1 cellular context compared by ENCODE assay signal in the genomic region with DNA sequence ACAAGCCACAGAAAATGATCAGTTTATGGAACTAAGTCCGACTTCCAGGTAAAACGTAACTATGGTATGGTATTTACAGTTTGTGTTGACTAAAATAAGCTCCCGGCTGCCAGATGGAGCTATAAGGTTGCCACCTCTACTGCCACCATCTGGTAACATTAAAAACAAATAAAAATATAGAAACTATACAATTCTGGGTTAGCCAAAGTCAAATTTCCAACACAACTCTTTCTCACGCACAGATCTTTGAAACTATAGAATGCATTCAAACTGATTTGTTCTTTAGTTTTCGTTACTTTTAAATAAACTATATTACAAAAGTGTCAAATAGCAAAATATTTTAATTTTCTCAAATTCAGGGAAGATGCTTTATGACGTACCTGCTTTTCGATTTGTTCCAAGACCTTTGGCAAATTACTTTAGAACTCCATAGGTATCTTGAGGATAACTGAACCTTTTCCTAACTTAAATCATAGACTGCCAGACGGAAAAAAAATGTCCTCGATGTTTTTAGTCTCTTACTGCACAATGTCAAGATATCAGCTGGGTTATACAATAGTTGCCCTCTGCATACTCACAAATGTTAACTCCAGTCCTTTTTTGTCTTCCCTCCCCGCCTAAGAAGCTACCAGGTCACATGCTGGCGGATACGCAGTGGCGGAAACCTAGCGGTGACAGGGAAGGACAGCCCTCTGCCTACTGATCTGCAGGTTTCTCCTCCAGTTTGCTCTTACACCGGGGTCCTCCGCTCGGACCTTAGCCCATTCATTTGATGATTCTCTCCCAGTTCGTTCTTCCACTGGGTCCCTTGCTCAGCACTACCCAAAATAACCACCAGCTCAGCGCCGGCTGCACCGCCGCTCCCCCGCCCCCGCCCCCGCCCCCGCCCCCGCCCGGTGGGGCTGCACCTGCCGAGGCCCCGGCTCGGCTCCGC.
TF ChIP-seq lines count a peak whose summit lies in the region.

No MANE protein-coding gene starts in this region.

TF ChIP-seq in HepG2, 621 proteins besides CTCF, POLR2A, EP300 and RAD21 (continued from another document):
- TF ChIP-seq SAP130 (CRISPR knock-in tag; IDR thresholded peaks at IDR 0.05; ENCODE audit: low read depth) (peak; percentile 56), MIER2 (CRISPR knock-in tag; IDR thresholded peaks at IDR 0.05) (no peak), STAG1 (CRISPR knock-in tag; IDR thresholded peaks at IDR 0.05) (peak; percentile 21), ZNF558 (CRISPR knock-in tag; IDR thresholded peaks at IDR 0.05; ENCODE audit: borderline replicate concordance) (0 out of 2 replicates have a peak, but pooled peaks have one; percentile 61), ZNF792 (CRISPR knock-in tag; IDR thresholded peaks at IDR 0.05) (0 out of 2 replicates have a peak, but pooled peaks have one; percentile 17), ZNF331 (CRISPR knock-in tag; IDR thresholded peaks at IDR 0.05) (no peak), TGIF2 (CRISPR knock-in tag; IDR thresholded peaks at IDR 0.05) (peak; percentile 60; the same call in 1 of the 2 replicates), FOSL2 (CRISPR knock-in tag; IDR thresholded peaks at IDR 0.05) (0 out of 2 replicates have a peak, but pooled peaks have one; percentile 15), NR2C2 (CRISPR knock-in tag; IDR thresholded peaks at IDR 0.05; ENCODE audit: borderline replicate concordance) (0 out of 2 replicates have a peak, but pooled peaks have one; percentile 8), ZSCAN9 (CRISPR knock-in tag; IDR thresholded peaks at IDR 0.05; ENCODE audit: borderline replicate concordance) (0 out of 2 replicates have a peak, but pooled peaks have one; percentile 8), ETV5 (CRISPR knock-in tag; IDR thresholded peaks at IDR 0.05; ENCODE audit: borderline replicate concordance) (no peak), ZNF430 (CRISPR knock-in tag; IDR thresholded peaks at IDR 0.05) (no peak), TAF1 (CRISPR knock-in tag; IDR thresholded peaks at IDR 0.05) (no peak), GABPA (IDR thresholded peaks at IDR 0.05; ENCODE audit: low read depth, low read length) (no peak), GABPA (CRISPR knock-in tag; IDR thresholded peaks at IDR 0.05; ENCODE audit: low read depth) (peak; percentile 30; the same call in 1 of the 2 replicates)
- TF ChIP-seq, protein P1, sequence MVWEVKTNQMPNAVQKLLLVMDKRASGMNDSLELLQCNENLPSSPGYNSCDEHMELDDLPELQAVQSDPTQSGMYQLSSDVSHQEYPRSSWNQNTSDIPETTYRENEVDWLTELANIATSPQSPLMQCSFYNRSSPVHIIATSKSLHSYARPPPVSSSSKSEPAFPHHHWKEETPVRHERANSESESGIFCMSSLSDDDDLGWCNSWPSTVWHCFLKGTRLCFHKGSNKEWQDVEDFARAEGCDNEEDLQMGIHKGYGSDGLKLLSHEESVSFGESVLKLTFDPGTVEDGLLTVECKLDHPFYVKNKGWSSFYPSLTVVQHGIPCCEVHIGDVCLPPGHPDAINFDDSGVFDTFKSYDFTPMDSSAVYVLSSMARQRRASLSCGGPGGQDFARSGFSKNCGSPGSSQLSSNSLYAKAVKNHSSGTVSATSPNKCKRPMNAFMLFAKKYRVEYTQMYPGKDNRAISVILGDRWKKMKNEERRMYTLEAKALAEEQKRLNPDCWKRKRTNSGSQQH (CRISPR knock-in tag; IDR thresholded peaks at IDR 0.05; ENCODE audit: low read depth) = 0 out of 2 replicates have a peak, but pooled peaks have one; percentile 41
- TF ChIP-seq, protein P2, sequence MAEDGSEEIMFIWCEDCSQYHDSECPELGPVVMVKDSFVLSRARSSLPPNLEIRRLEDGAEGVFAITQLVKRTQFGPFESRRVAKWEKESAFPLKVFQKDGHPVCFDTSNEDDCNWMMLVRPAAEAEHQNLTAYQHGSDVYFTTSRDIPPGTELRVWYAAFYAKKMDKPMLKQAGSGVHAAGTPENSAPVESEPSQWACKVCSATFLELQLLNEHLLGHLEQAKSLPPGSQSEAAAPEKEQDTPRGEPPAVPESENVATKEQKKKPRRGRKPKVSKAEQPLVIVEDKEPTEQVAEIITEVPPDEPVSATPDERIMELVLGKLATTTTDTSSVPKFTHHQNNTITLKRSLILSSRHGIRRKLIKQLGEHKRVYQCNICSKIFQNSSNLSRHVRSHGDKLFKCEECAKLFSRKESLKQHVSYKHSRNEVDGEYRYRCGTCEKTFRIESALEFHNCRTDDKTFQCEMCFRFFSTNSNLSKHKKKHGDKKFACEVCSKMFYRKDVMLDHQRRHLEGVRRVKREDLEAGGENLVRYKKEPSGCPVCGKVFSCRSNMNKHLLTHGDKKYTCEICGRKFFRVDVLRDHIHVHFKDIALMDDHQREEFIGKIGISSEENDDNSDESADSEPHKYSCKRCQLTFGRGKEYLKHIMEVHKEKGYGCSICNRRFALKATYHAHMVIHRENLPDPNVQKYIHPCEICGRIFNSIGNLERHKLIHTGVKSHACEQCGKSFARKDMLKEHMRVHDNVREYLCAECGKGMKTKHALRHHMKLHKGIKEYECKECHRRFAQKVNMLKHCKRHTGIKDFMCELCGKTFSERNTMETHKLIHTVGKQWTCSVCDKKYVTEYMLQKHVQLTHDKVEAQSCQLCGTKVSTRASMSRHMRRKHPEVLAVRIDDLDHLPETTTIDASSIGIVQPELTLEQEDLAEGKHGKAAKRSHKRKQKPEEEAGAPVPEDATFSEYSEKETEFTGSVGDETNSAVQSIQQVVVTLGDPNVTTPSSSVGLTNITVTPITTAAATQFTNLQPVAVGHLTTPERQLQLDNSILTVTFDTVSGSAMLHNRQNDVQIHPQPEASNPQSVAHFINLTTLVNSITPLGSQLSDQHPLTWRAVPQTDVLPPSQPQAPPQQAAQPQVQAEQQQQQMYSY (CRISPR knock-in tag; IDR thresholded peaks at IDR 0.05) = peak; percentile 69
- TF ChIP-seq, protein P3, sequence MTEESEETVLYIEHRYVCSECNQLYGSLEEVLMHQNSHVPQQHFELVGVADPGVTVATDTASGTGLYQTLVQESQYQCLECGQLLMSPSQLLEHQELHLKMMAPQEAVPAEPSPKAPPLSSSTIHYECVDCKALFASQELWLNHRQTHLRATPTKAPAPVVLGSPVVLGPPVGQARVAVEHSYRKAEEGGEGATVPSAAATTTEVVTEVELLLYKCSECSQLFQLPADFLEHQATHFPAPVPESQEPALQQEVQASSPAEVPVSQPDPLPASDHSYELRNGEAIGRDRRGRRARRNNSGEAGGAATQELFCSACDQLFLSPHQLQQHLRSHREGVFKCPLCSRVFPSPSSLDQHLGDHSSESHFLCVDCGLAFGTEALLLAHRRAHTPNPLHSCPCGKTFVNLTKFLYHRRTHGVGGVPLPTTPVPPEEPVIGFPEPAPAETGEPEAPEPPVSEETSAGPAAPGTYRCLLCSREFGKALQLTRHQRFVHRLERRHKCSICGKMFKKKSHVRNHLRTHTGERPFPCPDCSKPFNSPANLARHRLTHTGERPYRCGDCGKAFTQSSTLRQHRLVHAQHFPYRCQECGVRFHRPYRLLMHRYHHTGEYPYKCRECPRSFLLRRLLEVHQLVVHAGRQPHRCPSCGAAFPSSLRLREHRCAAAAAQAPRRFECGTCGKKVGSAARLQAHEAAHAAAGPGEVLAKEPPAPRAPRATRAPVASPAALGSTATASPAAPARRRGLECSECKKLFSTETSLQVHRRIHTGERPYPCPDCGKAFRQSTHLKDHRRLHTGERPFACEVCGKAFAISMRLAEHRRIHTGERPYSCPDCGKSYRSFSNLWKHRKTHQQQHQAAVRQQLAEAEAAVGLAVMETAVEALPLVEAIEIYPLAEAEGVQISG (CRISPR knock-in tag; IDR thresholded peaks at IDR 0.05) = no peak
- TF ChIP-seq, protein P4, sequence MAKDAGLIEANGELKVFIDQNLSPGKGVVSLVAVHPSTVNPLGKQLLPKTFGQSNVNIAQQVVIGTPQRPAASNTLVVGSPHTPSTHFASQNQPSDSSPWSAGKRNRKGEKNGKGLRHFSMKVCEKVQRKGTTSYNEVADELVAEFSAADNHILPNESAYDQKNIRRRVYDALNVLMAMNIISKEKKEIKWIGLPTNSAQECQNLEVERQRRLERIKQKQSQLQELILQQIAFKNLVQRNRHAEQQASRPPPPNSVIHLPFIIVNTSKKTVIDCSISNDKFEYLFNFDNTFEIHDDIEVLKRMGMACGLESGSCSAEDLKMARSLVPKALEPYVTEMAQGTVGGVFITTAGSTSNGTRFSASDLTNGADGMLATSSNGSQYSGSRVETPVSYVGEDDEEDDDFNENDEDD (CRISPR knock-in tag; IDR thresholded peaks at IDR 0.05; ENCODE audit: borderline replicate concordance) = peak; percentile 32; the same call in 1 of the 2 replicates
- TF ChIP-seq, protein P5, sequence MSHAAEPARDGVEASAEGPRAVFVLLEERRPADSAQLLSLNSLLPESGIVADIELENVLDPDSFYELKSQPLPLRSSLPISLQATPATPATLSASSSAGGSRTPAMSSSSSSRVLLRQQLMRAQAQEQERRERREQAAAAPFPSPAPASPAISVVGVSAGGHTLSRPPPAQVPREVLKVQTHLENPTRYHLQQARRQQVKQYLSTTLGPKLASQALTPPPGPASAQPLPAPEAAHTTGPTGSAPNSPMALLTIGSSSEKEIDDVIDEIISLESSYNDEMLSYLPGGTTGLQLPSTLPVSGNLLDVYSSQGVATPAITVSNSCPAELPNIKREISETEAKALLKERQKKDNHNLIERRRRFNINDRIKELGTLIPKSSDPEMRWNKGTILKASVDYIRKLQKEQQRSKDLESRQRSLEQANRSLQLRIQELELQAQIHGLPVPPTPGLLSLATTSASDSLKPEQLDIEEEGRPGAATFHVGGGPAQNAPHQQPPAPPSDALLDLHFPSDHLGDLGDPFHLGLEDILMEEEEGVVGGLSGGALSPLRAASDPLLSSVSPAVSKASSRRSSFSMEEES (CRISPR knock-in tag; IDR thresholded peaks at IDR 0.05) = peak; percentile 67; the same call in 1 of the 2 replicates
- TF ChIP-seq, protein P6, sequence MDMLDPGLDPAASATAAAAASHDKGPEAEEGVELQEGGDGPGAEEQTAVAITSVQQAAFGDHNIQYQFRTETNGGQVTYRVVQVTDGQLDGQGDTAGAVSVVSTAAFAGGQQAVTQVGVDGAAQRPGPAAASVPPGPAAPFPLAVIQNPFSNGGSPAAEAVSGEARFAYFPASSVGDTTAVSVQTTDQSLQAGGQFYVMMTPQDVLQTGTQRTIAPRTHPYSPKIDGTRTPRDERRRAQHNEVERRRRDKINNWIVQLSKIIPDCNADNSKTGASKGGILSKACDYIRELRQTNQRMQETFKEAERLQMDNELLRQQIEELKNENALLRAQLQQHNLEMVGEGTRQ (IDR thresholded peaks at IDR 0.05; ENCODE audit: low read depth, low read length) = peak; percentile 32; the same call in 1 of the 2 replicates
- TF ChIP-seq, protein P6 (CRISPR knock-in tag; IDR thresholded peaks at IDR 0.05; ENCODE audit: borderline replicate concordance) = peak; percentile 66; the same call in 1 of the 2 replicates
- TF ChIP-seq, protein P7, sequence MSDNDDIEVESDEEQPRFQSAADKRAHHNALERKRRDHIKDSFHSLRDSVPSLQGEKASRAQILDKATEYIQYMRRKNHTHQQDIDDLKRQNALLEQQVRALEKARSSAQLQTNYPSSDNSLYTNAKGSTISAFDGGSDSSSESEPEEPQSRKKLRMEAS (IDR thresholded peaks at IDR 0.05) = peak; percentile 59
- TF ChIP-seq, protein P8, sequence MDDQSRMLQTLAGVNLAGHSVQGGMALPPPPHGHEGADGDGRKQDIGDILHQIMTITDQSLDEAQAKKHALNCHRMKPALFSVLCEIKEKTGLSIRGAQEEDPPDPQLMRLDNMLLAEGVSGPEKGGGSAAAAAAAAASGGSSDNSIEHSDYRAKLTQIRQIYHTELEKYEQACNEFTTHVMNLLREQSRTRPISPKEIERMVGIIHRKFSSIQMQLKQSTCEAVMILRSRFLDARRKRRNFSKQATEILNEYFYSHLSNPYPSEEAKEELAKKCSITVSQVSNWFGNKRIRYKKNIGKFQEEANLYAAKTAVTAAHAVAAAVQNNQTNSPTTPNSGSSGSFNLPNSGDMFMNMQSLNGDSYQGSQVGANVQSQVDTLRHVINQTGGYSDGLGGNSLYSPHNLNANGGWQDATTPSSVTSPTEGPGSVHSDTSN (CRISPR knock-in tag; IDR thresholded peaks at IDR 0.05; ENCODE audit: borderline replicate concordance) = 0 out of 2 replicates have a peak, but pooled peaks have one; percentile 1
- TF ChIP-seq, protein P9, sequence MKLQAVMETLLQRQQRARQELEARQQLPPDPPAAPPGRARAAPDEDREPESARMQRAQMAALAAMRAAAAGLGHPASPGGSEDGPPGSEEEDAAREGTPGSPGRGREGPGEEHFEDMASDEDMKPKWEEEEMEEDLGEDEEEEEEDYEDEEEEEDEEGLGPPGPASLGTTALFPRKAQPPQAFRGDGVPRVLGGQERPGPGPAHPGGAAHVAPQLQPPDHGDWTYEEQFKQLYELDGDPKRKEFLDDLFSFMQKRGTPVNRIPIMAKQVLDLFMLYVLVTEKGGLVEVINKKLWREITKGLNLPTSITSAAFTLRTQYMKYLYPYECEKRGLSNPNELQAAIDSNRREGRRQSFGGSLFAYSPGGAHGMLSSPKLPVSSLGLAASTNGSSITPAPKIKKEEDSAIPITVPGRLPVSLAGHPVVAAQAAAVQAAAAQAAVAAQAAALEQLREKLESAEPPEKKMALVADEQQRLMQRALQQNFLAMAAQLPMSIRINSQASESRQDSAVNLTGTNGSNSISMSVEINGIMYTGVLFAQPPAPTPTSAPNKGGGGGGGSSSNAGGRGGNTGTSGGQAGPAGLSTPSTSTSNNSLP (IDR thresholded peaks at IDR 0.05; ENCODE audit: low read depth, low read length) = peak; percentile 85
- TF ChIP-seq, protein P10, sequence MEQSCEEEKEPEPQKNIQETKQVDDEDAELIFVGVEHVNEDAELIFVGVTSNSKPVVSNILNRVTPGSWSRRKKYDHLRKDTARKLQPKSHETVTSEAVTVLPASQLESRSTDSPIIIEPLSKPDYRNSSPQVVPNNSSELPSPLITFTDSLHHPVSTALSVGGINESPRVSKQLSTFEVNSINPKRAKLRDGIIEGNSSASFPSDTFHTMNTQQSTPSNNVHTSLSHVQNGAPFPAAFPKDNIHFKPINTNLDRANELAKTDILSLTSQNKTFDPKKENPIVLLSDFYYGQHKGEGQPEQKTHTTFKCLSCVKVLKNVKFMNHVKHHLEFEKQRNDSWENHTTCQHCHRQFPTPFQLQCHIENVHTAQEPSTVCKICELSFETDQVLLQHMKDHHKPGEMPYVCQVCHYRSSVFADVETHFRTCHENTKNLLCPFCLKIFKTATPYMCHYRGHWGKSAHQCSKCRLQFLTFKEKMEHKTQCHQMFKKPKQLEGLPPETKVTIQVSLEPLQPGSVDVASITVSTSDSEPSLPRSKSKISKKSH (CRISPR knock-in tag; IDR thresholded peaks at IDR 0.05; ENCODE audit: borderline replicate concordance) = no peak
